Comparison of ENCODE assay signal across 8 cellular contexts in the genomic region with DNA sequence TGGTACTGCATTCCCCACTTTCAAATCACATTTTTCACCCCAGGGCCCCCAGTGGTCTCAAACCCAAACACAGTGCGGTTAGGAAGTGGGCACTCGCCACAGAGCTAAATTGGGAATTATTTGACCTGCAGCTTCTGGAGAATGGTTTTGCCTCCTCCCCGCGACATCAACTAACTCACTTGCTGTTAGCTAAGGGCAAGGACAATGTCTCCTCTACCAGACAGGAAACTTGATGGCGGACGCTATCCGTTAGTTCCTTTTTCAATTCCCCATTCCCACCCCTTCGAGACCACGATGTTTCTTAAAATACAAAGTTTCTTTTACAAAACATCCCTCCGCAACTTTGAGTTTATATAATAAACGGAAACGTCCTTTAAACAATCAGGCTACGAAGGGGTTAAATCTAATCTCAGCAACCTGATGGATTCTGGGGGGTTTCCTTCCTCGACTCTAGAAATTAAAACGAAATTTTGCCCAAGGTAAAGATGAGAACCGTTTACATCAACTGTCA. TPM values are rescaled to one million over a fixed set of nuclear protein-coding genes. Genes with fewer than 3 reads are reported as not detected.
DNase-seq lines count a peak whose midpoint lies in the region; ATAC-seq and TF ChIP-seq lines count a peak whose summit lies in the region.

No MANE protein-coding gene starts in this region.

- peak overlapping the region; percentile 86 for H3K4me3 Mint-ChIP-seq in activated naive CD4-positive, alpha-beta T cell treated with anti-CD3 and anti-CD28 coated beads, Interleukin-2, amount 10 ng/mL, durations not matched to agents 7 days and 5 days
- H3K4me3 Mint-ChIP-seq in immature natural killer cell: peak overlapping the region; percentile 94 to 99 (median 97)

- no peaks in the 10 kb centered on the region for H3K27me3 Mint-ChIP-seq in activated naive CD4-positive, alpha-beta T cell treated with anti-CD3 and anti-CD28 coated beads, Interleukin-2, amount 10 ng/mL, durations not matched to agents 7 days and 5 days
- peaks cover 11 to 15% (median 12%) of the 10 kb centered on the region in 3 donors for H3K27me3 Mint-ChIP-seq in immature natural killer cell (ENCODE audit: low read depth in 3 of 3)

- H3K27ac ChIP-seq in stomach smooth muscle (ENCODE audit: low read length): peak overlapping the region; percentile 99

- TF ChIP-seq CTCF in AG09309 (IDR thresholded peaks at IDR 0.05; ENCODE audit: control insufficient read depth, insufficient read depth, low read depth, low read length, missing control alignments): no peak

- peaks cover 51% of the 10 kb centered on the region for H3K4me1 Mint-ChIP-seq in activated naive CD4-positive, alpha-beta T cell treated with anti-CD3 and anti-CD28 coated beads, Interleukin-2, amount 10 ng/mL, durations not matched to agents 7 days and 5 days
- H3K4me1 Mint-ChIP-seq in immature natural killer cell: peaks cover 46 to 52% of the 10 kb centered on the region in 2 donors

- DNase-seq in AG09309 (ENCODE audit: low read depth): no peak
- DNase-seq in KG1 (lab: John Stamatoyannopoulos, UW): peak; percentile 30
- DNase-seq in activated naive CD4-positive, alpha-beta T cell treated with anti-CD3 and anti-CD28 coated beads, Interleukin-2, amount 10 ng/mL, durations not matched to agents 7 days and 5 days: peak; percentile 39
- DNase-seq in immature natural killer cell: no peak
- no peak for DNase-seq in KBM-7
- no peak for DNase-seq in DMS153 (lab: John Stamatoyannopoulos, UW)

- H3K27me3 ChIP-seq in stomach smooth muscle (ENCODE audit: control insufficient read depth in 1 of 2, insufficient read depth in 2 of 2, low read length in 2 of 2): no peaks in the 10 kb centered on the region

- H3K9ac ChIP-seq in stomach smooth muscle (ENCODE audit: low read length in 2 of 2): peak overlapping the region; percentile 99 to 100

- H3K9me3 Mint-ChIP-seq in activated naive CD4-positive, alpha-beta T cell treated with anti-CD3 and anti-CD28 coated beads, Interleukin-2, amount 10 ng/mL, durations not matched to agents 7 days and 5 days: no peaks in the 10 kb centered on the region
- H3K9me3 Mint-ChIP-seq in immature natural killer cell: no peaks in the 10 kb centered on the region

- H3K36me3 Mint-ChIP-seq in activated naive CD4-positive, alpha-beta T cell treated with anti-CD3 and anti-CD28 coated beads, Interleukin-2, amount 10 ng/mL, durations not matched to agents 7 days and 5 days: peaks cover 36% of the 10 kb centered on the region
- H3K36me3 Mint-ChIP-seq in immature natural killer cell: peaks cover 0 to 20% (median 3%) of the 10 kb centered on the region in 3 donors

- H3K4me3 ChIP-seq in AG09309 (ENCODE audit: control insufficient read depth, low read depth, low read length): peak overlapping the region; percentile 98
- peak overlapping the region; percentile 98 to 99 for H3K4me3 ChIP-seq in stomach smooth muscle (ENCODE audit: low read length in 2 of 2)

- H3K27ac Mint-ChIP-seq in activated naive CD4-positive, alpha-beta T cell treated with anti-CD3 and anti-CD28 coated beads, Interleukin-2, amount 10 ng/mL, durations not matched to agents 7 days and 5 days: peak overlapping the region; percentile 97
- peak overlapping the region; percentile 95 to 100 (median 97) for H3K27ac Mint-ChIP-seq in immature natural killer cell

- H3K36me3 ChIP-seq in stomach smooth muscle (ENCODE audit: control insufficient read depth in 2 of 2, insufficient read depth in 2 of 2, low read length in 2 of 2): peaks cover 10 to 13% of the 10 kb centered on the region in 2 donors

- no peak for ATAC-seq in GM18519 (IDR thresholded peaks at IDR 0.05; ENCODE audit: low FRiP score, unreplicated experiment)

- no peaks in the 10 kb centered on the region for H3K9me3 ChIP-seq in stomach smooth muscle (ENCODE audit: control insufficient read depth in 2 of 2, low read length in 2 of 2)

- in situ Hi-C loops in KBM-7 (cut with MboI; ENCODE audit: low pct_unique_long_range_greater_than_20kb, low sequenced_read_pairs): no loop called here

- peaks cover 43% of the 10 kb centered on the region for H3K4me1 ChIP-seq in stomach smooth muscle (ENCODE audit: control insufficient read depth, insufficient read depth, low read length)

- CTCF ChIA-PET in activated naive CD4-positive, alpha-beta T cell treated with anti-CD3 and anti-CD28 coated beads, Interleukin-2, amount 10 ng/mL, durations not matched to agents 7 days and 5 days (lab: Charles Lee): interaction anchor here (0.9 to 1.4 kb wide), 4 partner anchors 9 to 81 kb away, joined by 3 to 6 read pairs (median 4); a partner anchor contains a TSS

RNA-seq across cellular contexts. Expression of a gene that starts 0.5 kb away (rescaled TPM):
- polyA plus RNA-seq in immature natural killer cell: 10 to 100 TPM; 32.3 to 67.2 (median 37.9) TPM

RNA-seq across cellular contexts. Expression of a gene that starts 24.1 kb away (rescaled TPM):
- polyA plus RNA-seq in immature natural killer cell: 10 to 100 TPM; 35.3 to 68.0 (median 35.9) TPM

RNA-seq across cellular contexts. Expression of a gene that starts 59.9 kb away (rescaled TPM):
- not detected for polyA plus RNA-seq in immature natural killer cell

Comparison
In these comparisons a context has a peak if more than half of its experiments do, and no peak if none do; other contexts are left out.
1. DNase-seq: peak in KG1 (single experiment) and activated naive CD4-positive, alpha-beta T cell treated with anti-CD3 and anti-CD28 coated beads, Interleukin-2, amount 10 ng/mL, durations not matched to agents 7 days and 5 days (single experiment); none in AG09309 (single experiment), immature natural killer cell (0 of 3), KBM-7 (single experiment) and DMS153 (single experiment).